ENCODE assay signal across 8 cellular contexts in the genomic region with DNA sequence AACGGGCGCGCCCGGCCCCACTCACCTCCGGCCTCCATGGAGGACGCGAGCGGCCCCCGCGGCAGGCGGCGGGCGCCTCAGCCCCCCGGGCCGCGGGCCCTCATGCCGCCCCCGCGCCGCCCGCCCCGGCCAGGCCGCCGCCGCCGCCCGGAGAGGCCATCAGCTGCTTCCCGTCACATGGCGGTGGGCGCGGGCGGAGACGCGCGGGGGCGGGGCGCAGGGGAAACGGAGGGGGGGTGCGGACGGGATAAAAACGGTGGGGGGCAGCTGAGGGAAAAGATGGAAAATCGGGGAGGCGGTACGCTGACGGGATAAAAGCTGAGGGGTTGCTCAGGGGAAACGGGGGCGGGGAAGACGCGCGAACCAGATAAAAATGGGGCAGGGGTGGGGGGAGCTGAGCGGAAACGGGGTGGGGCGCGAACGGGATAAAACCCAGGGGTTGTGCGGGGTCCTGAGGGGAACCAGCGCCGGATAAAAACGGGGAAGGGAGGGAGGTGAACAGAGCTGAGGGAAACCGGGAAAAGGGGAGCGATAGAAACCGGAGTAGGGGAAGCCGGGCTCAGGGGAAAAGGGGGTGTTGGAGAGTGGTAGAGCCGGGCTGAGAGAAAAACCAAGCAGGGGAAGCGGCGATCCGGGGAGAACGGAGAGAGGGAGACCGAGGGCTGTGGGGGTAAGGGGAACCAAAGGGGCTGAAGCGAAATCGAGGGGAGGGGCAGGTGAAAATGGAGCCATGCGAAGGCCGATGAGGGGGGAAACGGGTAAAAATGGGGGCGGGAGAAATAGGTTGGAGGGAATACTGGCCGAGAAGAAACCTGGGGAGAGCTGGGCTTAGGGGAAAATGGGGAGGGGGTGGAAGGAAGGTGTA. TPM values are rescaled to one million over a fixed set of nuclear protein-coding genes. Genes with fewer than 3 reads are reported as not detected.
A peak's percentile ranks its signal among the peaks of the same experiment; 100 is the strongest.
DNase-seq lines count a peak whose midpoint lies in the region; ATAC-seq, FAIRE-seq and TF ChIP-seq lines count a peak whose summit lies in the region.

A gene (minus strand): TSS at position 169 of the 865 bp plus-strand sequence. CDS start 131 bp downstream, at position 38.

- peak within 1 kb of the TSS; percentile 89 for H2AFZ ChIP-seq in PC-9

- H3K79me2 ChIP-seq in PC-9 (ENCODE audit: low read depth), result peaks cover 45% of the 10 kb centered on the region

- no peaks in the 10 kb centered on the region for H3K36me3 ChIP-seq in PC-9 (ENCODE audit: low read depth)
- peaks cover 0 to 8% (median 0%) of the 10 kb centered on the region in 3 experiments for H3K36me3 ChIP-seq in naive thymus-derived CD4-positive, alpha-beta T cell (ENCODE audit: control insufficient read depth in 2 of 3, insufficient read depth in 3 of 3, low read length in 3 of 3)

- no peaks in the 10 kb centered on the region for H3K27me3 ChIP-seq in PC-9 (ENCODE audit: insufficient read depth, low read depth)
- H3K27me3 ChIP-seq in naive thymus-derived CD4-positive, alpha-beta T cell (ENCODE audit: control insufficient read depth in 2 of 2, insufficient read depth in 2 of 2, low read length in 2 of 2), result no peaks in the 10 kb centered on the region

- H3K27ac Mint-ChIP-seq in naive thymus-derived CD4-positive, alpha-beta T cell, result peak within 1 kb of the TSS; percentile 92 to 98 (median 94)

- no TSS peak for BruUV-seq in PC-9 (replicated peaks; lab: Mats Ljungman, UMichigan)

- peaks cover 0 to 3% (median 0%) of the 10 kb centered on the region in 5 donors for H3K36me3 Mint-ChIP-seq in naive thymus-derived CD4-positive, alpha-beta T cell

- peak within 1 kb of the TSS; percentile 98 for H3K4me2 ChIP-seq in PC-9

- peak within 1 kb of the TSS; percentile 94 for H3K27ac ChIP-seq in PC-9
- H3K27ac ChIP-seq in naive thymus-derived CD4-positive, alpha-beta T cell (ENCODE audit: low read depth, low read length), result peak within 1 kb of the TSS; percentile 80

- TF ChIP-seq POLR2A in GM12891 (IDR thresholded peaks at IDR 0.05; ENCODE audit: low read depth, low read length), result no peak

- intact Hi-C loops in PC-9 (cut with micrococcal nuclease; ENCODE audit: unreplicated experiment), result loop anchor here (1.0 to 2.0 kb wide), 2 partner anchors 9 to 92 kb away; a partner anchor contains a TSS
- intact Hi-C loops in naive thymus-derived CD4-positive, alpha-beta T cell (cut with micrococcal nuclease), result loop anchor here (1.0 to 10.0 kb wide), 12 partner anchors 41 to 1784 kb away; a partner anchor contains a TSS

- H3K27me3 Mint-ChIP-seq in naive thymus-derived CD4-positive, alpha-beta T cell, result no peaks in the 10 kb centered on the region

- no peaks in the 10 kb centered on the region for H4K20me1 ChIP-seq in PC-9 (ENCODE audit: insufficient read depth)

- DNase-seq in GM12891 (ENCODE audit: insufficient read length, low spot score), result peak; percentile 40
- DNase-seq in PC-9, result peak in 1 of 2 experiments; percentile 55
- DNase-seq in activated effector memory CD4-positive, alpha-beta T cell treated with Interleukin-2 at 50 U/mL for 16 hours, result peak; percentile 33
- DNase-seq in fibroblast of peridontal ligament (ENCODE audit: extremely low read depth), result peak; percentile 39
- peak; percentile 24 to 81 (median 39) for DNase-seq in naive thymus-derived CD4-positive, alpha-beta T cell
- DNase-seq in stimulated activated naive CD8-positive, alpha-beta T cell treated with anti-CD3 and anti-CD28 coated beads, Interleukin-15, Interleukin-2, amounts not matched to agents 100 U/mL and 50 U/mL, for 24 hours, result peak; percentile 71

- peaks cover 34% of the 10 kb centered on the region for H3K4me1 ChIP-seq in PC-9 (replicated peaks; ENCODE audit: insufficient read depth)
- peaks cover 13 to 32% of the 10 kb centered on the region in 2 donors for H3K4me1 ChIP-seq in naive thymus-derived CD4-positive, alpha-beta T cell (ENCODE audit: control insufficient read depth in 2 of 2, insufficient read depth in 2 of 2, low read length in 2 of 2)

- CTCF ChIA-PET in PC-9 (lab: Charles Lee), result interaction anchor here (0.6 to 0.7 kb wide), 6 partner anchors 27 to 1892 kb away, joined by 3 to 16 read pairs (median 6); no protein-coding TSS in a partner anchor
- CTCF ChIA-PET in naive thymus-derived CD4-positive, alpha-beta T cell (lab: Charles Lee), result interaction anchor here (1.0 to 1.5 kb wide), 3 partner anchors 32 to 315 kb away, joined by 3 read pairs; a partner anchor contains a TSS

- ATAC-seq in HG03159 (IDR thresholded peaks at IDR 0.05; ENCODE audit: unreplicated experiment) (peak; percentile 41), HG03442 (IDR thresholded peaks at IDR 0.05; ENCODE audit: unreplicated experiment) (no peak)
- ATAC-seq in naive thymus-derived CD4-positive, alpha-beta T cell, result peak; percentile 53
- peak; percentile 25 for ATAC-seq in stimulated activated naive CD8-positive, alpha-beta T cell treated with anti-CD3 and anti-CD28 coated beads, Interleukin-15, Interleukin-2, amounts not matched to agents 100 U/mL and 50 U/mL, for 24 hours

- H3K4me3 ChIP-seq in PC-9, result peak within 1 kb of the TSS; percentile 79
- peak within 1 kb of the TSS; percentile 88 for H3K4me3 ChIP-seq in naive thymus-derived CD4-positive, alpha-beta T cell (ENCODE audit: low read length)

- no peak for TF ChIP-seq CTCF in PC-9 (conservative IDR thresholded peaks at IDR 0.05)

- H3K4me3 Mint-ChIP-seq in naive thymus-derived CD4-positive, alpha-beta T cell, result peak within 1 kb of the TSS; percentile 88 to 100 (median 96)

- H3F3A ChIP-seq in PC-9 (ENCODE audit: insufficient read depth, low read depth), result peaks cover 31% of the 10 kb centered on the region

- H3K4me1 Mint-ChIP-seq in naive thymus-derived CD4-positive, alpha-beta T cell, result peaks cover 44 to 65% (median 57%) of the 10 kb centered on the region in 7 donors

- POLR2A ChIA-PET in PC-9 (lab: Charles Lee; ENCODE audit: unreplicated experiment), result interaction anchor here (0.7 kb wide), 1 partner anchor 92 kb away, joined by 4 read pairs; a partner anchor contains a TSS
- POLR2A ChIA-PET in naive thymus-derived CD4-positive, alpha-beta T cell (lab: Charles Lee), result interaction anchor here (0.6 to 2.3 kb wide), 5 partner anchors 15 to 880 kb away, joined by 3 to 9 read pairs (median 3); a partner anchor contains a TSS

- no peaks in the 10 kb centered on the region for H3K9me3 ChIP-seq in PC-9 (ENCODE audit: insufficient read depth, low read depth)
- H3K9me3 ChIP-seq in naive thymus-derived CD4-positive, alpha-beta T cell (ENCODE audit: control insufficient read depth in 2 of 3, low read length in 3 of 3), result no peaks in the 10 kb centered on the region

- no peak for FAIRE-seq in GM12891 (lab: Jason Lieb, UNC)

- H3K9me3 Mint-ChIP-seq in naive thymus-derived CD4-positive, alpha-beta T cell, result no peaks in the 10 kb centered on the region

- no peaks in the 10 kb centered on the region for H3K9me2 ChIP-seq in PC-9 (ENCODE audit: insufficient read depth)

TF ChIP-seq in GM12891, 5 proteins besides CTCF, POLR2A, EP300 and RAD21:
- no peak for TF ChIP-seq PAX5 (IDR thresholded peaks at IDR 0.05; ENCODE audit: insufficient read depth, low read length, severe bottlenecking)
- TF ChIP-seq POU2F2 (IDR thresholded peaks at IDR 0.05; ENCODE audit: low read depth, low read length), result no peak
- no peak for TF ChIP-seq POLR2AphosphoS5 (IDR thresholded peaks at IDR 0.05; ENCODE audit: low read depth, low read length)
- TF ChIP-seq TAF1 (IDR thresholded peaks at IDR 0.05; ENCODE audit: low read depth, low read length), result no peak; the same call in 1 of the 2 replicates
- TF ChIP-seq SPI1 (IDR thresholded peaks at IDR 0.05; ENCODE audit: low read depth, low read length), result no peak

RNA-seq across cellular contexts. Expression of the gene that starts here (rescaled TPM):
- polyA plus RNA-seq in GM12891 (2012; ENCODE audit: low read depth, missing spikeins), result 38.5 TPM
- 44.2 and 46.2 TPM in 2 replicates for total RNA-seq in PC-9 (2021)
- 10 to 100 TPM; 12.2 to 52.2 (median 19.1) TPM for total RNA-seq in naive thymus-derived CD4-positive, alpha-beta T cell
- 10 to 100 TPM; 10.2 to 10.6 TPM for polyA plus RNA-seq in naive thymus-derived CD4-positive, alpha-beta T cell
